In the genomic region with DNA sequence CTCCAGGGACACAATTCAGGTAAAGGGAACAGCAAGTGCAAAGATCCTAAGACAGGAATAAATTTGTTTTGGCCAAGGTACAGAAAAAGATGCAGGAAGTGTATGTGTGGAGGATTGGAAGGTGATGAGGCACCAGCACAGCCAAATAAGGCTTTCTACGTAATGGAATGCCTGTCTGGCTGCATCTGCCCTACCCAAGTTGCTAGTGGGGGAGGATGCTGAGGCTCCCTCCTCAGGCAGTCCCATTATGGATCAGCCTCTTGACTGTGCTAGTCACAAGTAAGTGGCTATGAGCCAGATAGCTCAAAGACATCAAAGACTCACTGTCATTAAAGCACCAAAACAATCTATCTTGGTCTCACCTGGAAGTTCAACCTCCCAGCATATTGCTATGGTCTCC, we compare ENCODE assay signal across 28 cellular contexts.
DNase-seq lines count a peak whose midpoint lies in the region; ATAC-seq, FAIRE-seq and TF ChIP-seq lines count a peak whose summit lies in the region.
"Had no signal": no experiment of that assay in that cellular context is flagged by ENCODE, and none has a peak within 500 bp of the region (broad histone marks: within the 10 kb centered on the region; RNA-seq: fewer than 3 reads in every experiment).

No MANE protein-coding gene starts in this region.

- no peak overlapping the region for H2AFZ ChIP-seq in GM23338
- H2AFZ ChIP-seq in PC-3 (ENCODE audit: low read length): no peak overlapping the region
- H2AFZ ChIP-seq in H1 (ENCODE audit: low read length): no peak overlapping the region
- no peak overlapping the region for H2AFZ ChIP-seq in keratinocyte (ENCODE audit: control insufficient read depth, low read length)

- H3K79me2 ChIP-seq in GM23338 (replicated peaks; ENCODE audit: insufficient read depth): no peaks in the 10 kb centered on the region
- H3K79me2 ChIP-seq in PC-3 (ENCODE audit: low read length): no peaks in the 10 kb centered on the region
- H3K79me2 ChIP-seq in H1 (ENCODE audit: control insufficient read depth in 1 of 2, insufficient read depth in 2 of 2, low read length in 2 of 2): no peaks in the 10 kb centered on the region
- no peaks in the 10 kb centered on the region for H3K79me2 ChIP-seq in keratinocyte (ENCODE audit: control insufficient read depth, insufficient read depth, low read length)

- H3K23me2 ChIP-seq in H1 (ENCODE audit: low read depth, low read length): no peaks in the 10 kb centered on the region

- FAIRE-seq in H1 (lab: Jason Lieb, UNC) (no peak), keratinocyte (lab: Jason Lieb, UNC) (peak; percentile 58)

- H3K56ac ChIP-seq in H1 (replicated peaks; ENCODE audit: insufficient read length, low read depth, low read length): no peak overlapping the region

- POLR2A ChIA-PET in PC-3 (lab: Charles Lee; ENCODE audit: unreplicated experiment): no interaction called here
- POLR2A ChIA-PET in H1 (lab: Charles Lee; ENCODE audit: partially characterized antibody): no interaction called here
- POLR2A ChIA-PET in activated CD8-positive, alpha-beta T cell treated with anti-CD3 and anti-CD28 coated beads for 36 hours (lab: Charles Lee): no interaction called here

- H3K4me3 Mint-ChIP-seq in GM23338: no peak overlapping the region
- no peak overlapping the region for H3K4me3 Mint-ChIP-seq in activated CD8-positive, alpha-beta T cell treated with anti-CD3 and anti-CD28 coated beads for 36 hours
- H3K4me3 Mint-ChIP-seq in stimulated activated naive B cell treated with anti-CD40 and anti-IgM and Interleukin-4, amounts not matched to agents 10 μg/mL and 1 μg/mL and 100 μg/mL, for 72 hours: no peak overlapping the region
- H3K4me3 Mint-ChIP-seq: activated naive CD8-positive, alpha-beta T cell treated with anti-CD3 and anti-CD28 coated beads for 36 hours; CD4-positive, alpha-beta T cell; memory B cell; naive thymus-derived CD4-positive, alpha-beta T cell had no signal

- H3K9me3 Mint-ChIP-seq in GM23338: peaks cover 8% of the 10 kb centered on the region
- peaks cover 2% of the 10 kb centered on the region for H3K9me3 Mint-ChIP-seq in activated CD8-positive, alpha-beta T cell treated with anti-CD3 and anti-CD28 coated beads for 36 hours
- peaks cover 0 to 3% of the 10 kb centered on the region in 2 donors for H3K9me3 Mint-ChIP-seq in stimulated activated naive B cell treated with anti-CD40 and anti-IgM and Interleukin-4, amounts not matched to agents 10 μg/mL and 1 μg/mL and 100 μg/mL, for 72 hours
- H3K9me3 Mint-ChIP-seq: activated naive CD8-positive, alpha-beta T cell treated with anti-CD3 and anti-CD28 coated beads for 36 hours; activated T-helper 2 cell treated with anti-CD3 and anti-CD28 coated beads, Interferon-gamma antibody, Interleukin-2, Interleukin-4, amounts not matched to agents 10 μg/mL and 5 μg/mL and 100 μg/mL, durations not matched to agents 14 hours and 24 hours and 36 hours; CD4-positive, alpha-beta T cell had no signal

- H4K20me1 ChIP-seq in GM23338 (replicated peaks; ENCODE audit: insufficient read depth) (no peaks in the 10 kb centered on the region), PC-3 (ENCODE audit: low read length) (no peaks in the 10 kb centered on the region), H1 (replicated peaks in 1 of 2; ENCODE audit: control insufficient read depth in 1 of 2, insufficient read depth in 2 of 2, low read length in 2 of 2) (no peaks in the 10 kb centered on the region), keratinocyte (ENCODE audit: control insufficient read depth, extremely low read depth, insufficient read depth, low read length) (no peaks in the 10 kb centered on the region)

- no peak overlapping the region for H3K27ac ChIP-seq in GM23338 (ENCODE audit: low read depth)
- H3K27ac ChIP-seq in PC-3 (ENCODE audit: low read length): no peak overlapping the region
- no peak overlapping the region for H3K27ac ChIP-seq in H1 (ENCODE audit: low read depth, low read length)
- no peak overlapping the region for H3K27ac ChIP-seq in keratinocyte (ENCODE audit: control insufficient read depth, insufficient read depth, low read length)
- no peak overlapping the region for H3K27ac ChIP-seq in heart left ventricle
- H3K27ac ChIP-seq: colonic mucosa, KMS-11 had no signal

- no peaks in the 10 kb centered on the region for H3K27me3 Mint-ChIP-seq in GM23338 (ENCODE audit: insufficient read depth, low read depth, poor library complexity)
- H3K27me3 Mint-ChIP-seq in activated CD8-positive, alpha-beta T cell treated with anti-CD3 and anti-CD28 coated beads for 36 hours: no peaks in the 10 kb centered on the region
- no peaks in the 10 kb centered on the region for H3K27me3 Mint-ChIP-seq in stimulated activated naive B cell treated with anti-CD40 and anti-IgM and Interleukin-4, amounts not matched to agents 10 μg/mL and 1 μg/mL and 100 μg/mL, for 72 hours
- H3K27me3 Mint-ChIP-seq: activated naive CD8-positive, alpha-beta T cell treated with anti-CD3 and anti-CD28 coated beads for 36 hours; CD4-positive, alpha-beta T cell; memory B cell; naive thymus-derived CD4-positive, alpha-beta T cell had no signal

- peaks cover 24% of the 10 kb centered on the region for H3K36me3 Mint-ChIP-seq in GM23338 (ENCODE audit: low read depth)
- no peaks in the 10 kb centered on the region for H3K36me3 Mint-ChIP-seq in activated CD8-positive, alpha-beta T cell treated with anti-CD3 and anti-CD28 coated beads for 36 hours (ENCODE audit: low read depth)
- H3K36me3 Mint-ChIP-seq in stimulated activated naive B cell treated with anti-CD40 and anti-IgM and Interleukin-4, amounts not matched to agents 10 μg/mL and 1 μg/mL and 100 μg/mL, for 72 hours: no peaks in the 10 kb centered on the region
- H3K36me3 Mint-ChIP-seq: activated naive CD8-positive, alpha-beta T cell treated with anti-CD3 and anti-CD28 coated beads for 36 hours; memory B cell; naive thymus-derived CD4-positive, alpha-beta T cell had no signal

- H3K4me1 ChIP-seq in GM23338 (ENCODE audit: insufficient read depth) (peaks cover 3% of the 10 kb centered on the region; the same call in 1 of the 2 replicates), PC-3 (ENCODE audit: insufficient read depth, low read length) (no peaks in the 10 kb centered on the region), H1 (replicated peaks in 1 of 4; ENCODE audit: control insufficient read depth in 3 of 4, insufficient read depth in 4 of 4, low read length in 3 of 4) (peaks cover 0 to 7% (median 1%) of the 10 kb centered on the region in 4 experiments; a peak in 3 of 7 replicates), keratinocyte (ENCODE audit: control insufficient read depth, extremely low read depth, insufficient read depth, low read length) (peaks cover 10% of the 10 kb centered on the region), heart left ventricle (no peaks in the 10 kb centered on the region)
- H3K4me1 ChIP-seq: colonic mucosa had no signal

- CTCF ChIA-PET in PC-3 (lab: Charles Lee) (no interaction called here), H1 (lab: Charles Lee; ENCODE audit: partially characterized antibody) (no interaction called here)
- CTCF ChIA-PET in activated CD8-positive, alpha-beta T cell treated with anti-CD3 and anti-CD28 coated beads for 36 hours (lab: Charles Lee): no interaction called here

- no peak for TF ChIP-seq EP300 in H1 (IDR thresholded peaks at IDR 0.05; ENCODE audit: borderline replicate concordance in 1 of 2, low read depth in 2 of 2, low read length in 2 of 2)

- intact Hi-C loops in PC-3 (cut with micrococcal nuclease): no loop called here
- intact Hi-C loops in heart left ventricle (cut with DNase I): no loop called here
- intact Hi-C loops in activated CD8-positive, alpha-beta T cell treated with anti-CD3 and anti-CD28 coated beads for 36 hours (cut with micrococcal nuclease): no loop called here

- H2BK15ac ChIP-seq in H1 (ENCODE audit: low read length): no peak overlapping the region

- DNase-seq in GM23338 (ENCODE audit: low spot score) (peak; percentile 5), PC-3 (peak; percentile 3), H1 (ENCODE audit: low read depth in 1 of 2, low spot score in 2 of 2) (peak in 1 of 2 experiments; percentile 2), keratinocyte (ENCODE audit: low read depth, low spot score) (no peak), heart left ventricle (no peak), KG1 (lab: John Stamatoyannopoulos, UW) (no peak)
- no peak for DNase-seq in activated CD8-positive, alpha-beta T cell treated with anti-CD3 and anti-CD28 coated beads for 36 hours
- no peak for DNase-seq in stimulated activated naive B cell treated with anti-CD40 and anti-IgM and Interleukin-4, amounts not matched to agents 10 μg/mL and 1 μg/mL and 100 μg/mL, for 72 hours
- DNase-seq: activated CD4-positive, alpha-beta T cell treated with anti-CD3 and anti-CD28 coated beads, Interleukin-2, amount 50 U/mL, for 48 hours; activated CD4-positive, CD25-positive, alpha-beta regulatory T cell; activated naive CD8-positive, alpha-beta T cell treated with anti-CD3 and anti-CD28 coated beads for 36 hours; CD4-positive, alpha-beta T cell; colonic mucosa; DMS 273 treated with DMSO at 0.1 percent for 48 hours; effector memory CD4-positive, alpha-beta T cell; glutamatergic neuron; left cardiac atrium; MV-4-11; naive thymus-derived CD4-positive, alpha-beta T cell; NCI-H187; NCI-H345; nucleus accumbens; Right ventricle myocardium superior; SW 1271; trophoblast cell had no signal

- H4K5ac ChIP-seq in H1 (ENCODE audit: insufficient read length, low read depth, low read length): no peak overlapping the region

- H2BK12ac ChIP-seq in H1 (ENCODE audit: low read depth, low read length): peak overlapping the region; percentile 30; the same call in 1 of the 2 replicates

- no peak overlapping the region for H2AK5ac ChIP-seq in H1 (ENCODE audit: low read depth, low read length)

- no peak overlapping the region for H3K23ac ChIP-seq in H1 (ENCODE audit: insufficient read length)

- H3K9me2 ChIP-seq in GM23338 (ENCODE audit: insufficient read depth): peaks cover 12% of the 10 kb centered on the region
- no peaks in the 10 kb centered on the region for H3K9me2 ChIP-seq in PC-3 (replicated peaks; ENCODE audit: low read length)

- TF ChIP-seq CTCF in GM23338 (conservative IDR thresholded peaks at IDR 0.05; ENCODE audit: low read depth in 2 of 2): no peak
- TF ChIP-seq CTCF in PC-3 (conservative IDR thresholded peaks at IDR 0.05; ENCODE audit: low read depth, low read length): no peak
- TF ChIP-seq CTCF in H1 (IDR thresholded peaks at IDR 0.05; ENCODE audit: control extremely low read depth in 1 of 3, insufficient read depth in 1 of 3, low read depth in 1 of 3, low read length in 3 of 3): no peak
- TF ChIP-seq CTCF in keratinocyte (optimal IDR thresholded peaks at IDR 0.05 in 1 of 3, IDR thresholded peaks at IDR 0.05 in 1 of 3, conservative IDR thresholded peaks at IDR 0.05 in 1 of 3; ENCODE audit: extremely low read depth in 1 of 3, insufficient read depth in 2 of 3, low read length in 3 of 3): peak in 1 of 3 experiments; percentile 14
- TF ChIP-seq CTCF in heart left ventricle (IDR thresholded peaks at IDR 0.05): no peak
- TF ChIP-seq CTCF in activated CD8-positive, alpha-beta T cell treated with anti-CD3 and anti-CD28 coated beads for 36 hours (IDR thresholded peaks at IDR 0.05): no peak

- no peak overlapping the region for H3K4ac ChIP-seq in H1 (replicated peaks; ENCODE audit: insufficient read length, low read depth, low read length)

- dilution Hi-C loops in keratinocyte (cut with MboI; ENCODE audit: extremely low pct_ligation_motif_present, low sequenced_read_pairs): no loop called here

- H3K18ac ChIP-seq in H1 (ENCODE audit: extremely low read depth, low read length): no peak overlapping the region

- H3K9ac ChIP-seq in PC-3 (ENCODE audit: low read length) (no peak overlapping the region), H1 (replicated peaks in 1 of 4; ENCODE audit: extremely low read depth in 1 of 4, low read depth in 3 of 4, low read length in 3 of 4) (no peak overlapping the region), keratinocyte (ENCODE audit: control insufficient read depth, extremely low read depth, insufficient read depth, low read length) (no peak overlapping the region)
- H3K9ac ChIP-seq: KMS-11 had no signal

- no peak overlapping the region for H3K4me2 ChIP-seq in GM23338
- no peak overlapping the region for H3K4me2 ChIP-seq in PC-3 (ENCODE audit: low read length)
- no peak overlapping the region for H3K4me2 ChIP-seq in H1 (ENCODE audit: insufficient read depth in 1 of 2, low read depth in 2 of 2, low read length in 2 of 2)
- no peak overlapping the region for H3K4me2 ChIP-seq in keratinocyte (ENCODE audit: control insufficient read depth, extremely low read depth, insufficient read depth, low read depth, low read length)
- H3K4me2 ChIP-seq: KMS-11 had no signal

- peaks cover 12% of the 10 kb centered on the region for H3K4me1 Mint-ChIP-seq in GM23338
- H3K4me1 Mint-ChIP-seq in activated CD8-positive, alpha-beta T cell treated with anti-CD3 and anti-CD28 coated beads for 36 hours (ENCODE audit: low read depth): no peaks in the 10 kb centered on the region
- no peaks in the 10 kb centered on the region for H3K4me1 Mint-ChIP-seq in stimulated activated naive B cell treated with anti-CD40 and anti-IgM and Interleukin-4, amounts not matched to agents 10 μg/mL and 1 μg/mL and 100 μg/mL, for 72 hours
- H3K4me1 Mint-ChIP-seq: activated naive CD8-positive, alpha-beta T cell treated with anti-CD3 and anti-CD28 coated beads for 36 hours; memory B cell; naive thymus-derived CD4-positive, alpha-beta T cell had no signal

- H3K79me1 ChIP-seq in H1 (ENCODE audit: low read depth, low read length): no peaks in the 10 kb centered on the region

- H2BK120ac ChIP-seq in H1 (replicated peaks; ENCODE audit: low read depth, low read length): no peak overlapping the region

- no peak overlapping the region for H4K8ac ChIP-seq in H1 (ENCODE audit: extremely low read depth, insufficient read depth, low read length)

- no peak overlapping the region for H2BK5ac ChIP-seq in H1 (ENCODE audit: low read depth, low read length)

- H3K27ac Mint-ChIP-seq in GM23338: no peak overlapping the region
- no peak overlapping the region for H3K27ac Mint-ChIP-seq in activated CD8-positive, alpha-beta T cell treated with anti-CD3 and anti-CD28 coated beads for 36 hours
- H3K27ac Mint-ChIP-seq in stimulated activated naive B cell treated with anti-CD40 and anti-IgM and Interleukin-4, amounts not matched to agents 10 μg/mL and 1 μg/mL and 100 μg/mL, for 72 hours: no peak overlapping the region
- H3K27ac Mint-ChIP-seq: activated naive CD8-positive, alpha-beta T cell treated with anti-CD3 and anti-CD28 coated beads for 36 hours; activated T-helper 2 cell treated with anti-CD3 and anti-CD28 coated beads, Interferon-gamma antibody, Interleukin-2, Interleukin-4, amounts not matched to agents 10 μg/mL and 5 μg/mL and 100 μg/mL, durations not matched to agents 14 hours and 24 hours and 36 hours; CD4-positive, alpha-beta T cell; memory B cell; naive thymus-derived CD4-positive, alpha-beta T cell had no signal

- no peak overlapping the region for H4K91ac ChIP-seq in H1 (replicated peaks; ENCODE audit: insufficient read length, low read length)

- H3K14ac ChIP-seq in H1 (ENCODE audit: insufficient read length): no peak overlapping the region

- no peak overlapping the region for H3K4me3 ChIP-seq in GM23338
- H3K4me3 ChIP-seq in PC-3 (ENCODE audit: low read length): no peak overlapping the region
- H3K4me3 ChIP-seq in H1 (ENCODE audit: extremely low read depth in 1 of 4, insufficient read depth in 2 of 4, low read depth in 3 of 4, low read length in 4 of 4): no peak overlapping the region
- no peak overlapping the region for H3K4me3 ChIP-seq in keratinocyte (ENCODE audit: control insufficient read depth in 2 of 3, extremely low read depth in 1 of 3, insufficient read depth in 2 of 3, low read depth in 1 of 3, low read length in 3 of 3)
- no peak overlapping the region for H3K4me3 ChIP-seq in heart left ventricle
- H3K4me3 ChIP-seq: colonic mucosa had no signal

- H3K36me3 ChIP-seq in GM23338 (ENCODE audit: insufficient read depth): peaks cover 4% of the 10 kb centered on the region
- H3K36me3 ChIP-seq in PC-3 (ENCODE audit: low read depth, low read length): no peaks in the 10 kb centered on the region
- H3K36me3 ChIP-seq in H1 (ENCODE audit: control insufficient read depth in 2 of 4, insufficient read depth in 4 of 4, low read length in 3 of 4): peaks cover 0 to 2% (median 0%) of the 10 kb centered on the region in 4 experiments; a peak in 2 of 8 replicates
- H3K36me3 ChIP-seq in keratinocyte (ENCODE audit: control insufficient read depth in 2 of 2, extremely low read depth in 1 of 2, insufficient read depth in 2 of 2, low read length in 2 of 2): no peaks in the 10 kb centered on the region
- H3K36me3 ChIP-seq in heart left ventricle: no peaks in the 10 kb centered on the region
- H3K36me3 ChIP-seq: colonic mucosa had no signal

- H3K9me1 ChIP-seq in keratinocyte (ENCODE audit: control insufficient read depth, extremely low read depth, insufficient read depth, low read length): no peaks in the 10 kb centered on the region

- no TSS peak for BruUV-seq in PC-3 (replicated peaks; lab: Mats Ljungman, UMichigan)

- ATAC-seq in GM23338 (no peak), PC-3 (no peak), heart left ventricle (no peak)
- ATAC-seq in activated CD8-positive, alpha-beta T cell treated with anti-CD3 and anti-CD28 coated beads for 36 hours: no peak
- no peak for ATAC-seq in stimulated activated naive B cell treated with anti-CD40 and anti-IgM and Interleukin-4, amounts not matched to agents 10 μg/mL and 1 μg/mL and 100 μg/mL, for 72 hours (replicated peaks)
- ATAC-seq: left cardiac atrium; naive thymus-derived CD4-positive, alpha-beta T cell had no signal

- H3K27me3 ChIP-seq in GM23338 (ENCODE audit: insufficient read depth): no peaks in the 10 kb centered on the region
- H3K27me3 ChIP-seq in PC-3 (ENCODE audit: low read length): no peaks in the 10 kb centered on the region
- no peaks in the 10 kb centered on the region for H3K27me3 ChIP-seq in H1 (replicated peaks in 1 of 4; ENCODE audit: control insufficient read depth in 3 of 4, extremely low read depth in 1 of 4, insufficient read depth in 3 of 4, low read length in 3 of 4)
- H3K27me3 ChIP-seq in keratinocyte (ENCODE audit: control insufficient read depth, extremely low read depth, insufficient read depth, low read length): no peaks in the 10 kb centered on the region
- H3K27me3 ChIP-seq in heart left ventricle: no peaks in the 10 kb centered on the region
- H3K27me3 ChIP-seq: colonic mucosa had no signal

- TF ChIP-seq RAD21 in H1 (IDR thresholded peaks at IDR 0.05 in 1 of 2, conservative IDR thresholded peaks at IDR 0.05 in 1 of 2; ENCODE audit: low read depth in 2 of 2, low read length in 2 of 2): no peak

- H3K9me3 ChIP-seq in PC-3 (ENCODE audit: low read length) (0 out of 2 replicates have a peak, but pooled peaks cover under 1% of the 10 kb centered on the region), H1 (ENCODE audit: insufficient read depth in 2 of 2, low read depth in 1 of 2, low read length in 1 of 2) (peaks cover 3 to 5% of the 10 kb centered on the region in 2 experiments; a peak in 2 of 4 replicates), keratinocyte (ENCODE audit: control insufficient read depth, low read depth, low read length) (no peaks in the 10 kb centered on the region), heart left ventricle (peaks cover 0 to 3% (median 0%) of the 10 kb centered on the region in 12 donors)
- H3K9me3 ChIP-seq: colonic mucosa had no signal

- H3F3A ChIP-seq in GM23338 (replicated peaks; ENCODE audit: low read depth): no peaks in the 10 kb centered on the region
- no peaks in the 10 kb centered on the region for H3F3A ChIP-seq in PC-3 (ENCODE audit: low read length, unreplicated experiment)

- whole genome bisulfite sequencing in H1 (ENCODE audit: extremely low coverage in 1 of 2, insufficient coverage in 1 of 2, insufficient read length in 1 of 2, insufficient replicate concordance in 2 of 2, low coverage in 1 of 2, low lambda C conversion rate in 2 of 2, missing lambda C conversion rate in 1 of 2), 2 experiments: 100% methylated on average over 1 of the region's 1 CpG; no CpG with 5 or more reads in 1 of the 2 experiments
- 76 to 92% (median 81%) methylated on average over 1 of the region's 1 CpG for WGBS in heart left ventricle, 4 donors

- TF ChIP-seq POLR2A in H1 (IDR thresholded peaks at IDR 0.05; ENCODE audit: control extremely low read depth in 1 of 2, low read depth in 2 of 2, low read length in 2 of 2): no peak
- no peak for TF ChIP-seq POLR2A in heart left ventricle (IDR thresholded peaks at IDR 0.05)

- no peak overlapping the region; the same call in 1 of the 2 replicates for H2BK20ac ChIP-seq in H1 (ENCODE audit: low read length)

Comparison
In these comparisons a context has a peak if more than half of its experiments do, and no peak if none do; other contexts are left out.
1. DNase-seq: peak in GM23338 (single experiment) and PC-3 (single experiment); none in keratinocyte (single experiment), heart left ventricle (0 of 5), activated CD8-positive, alpha-beta T cell treated with anti-CD3 and anti-CD28 coated beads for 36 hours (single experiment), stimulated activated naive B cell treated with anti-CD40 and anti-IgM and Interleukin-4, amounts not matched to agents 10 μg/mL and 1 μg/mL and 100 μg/mL, for 72 hours (single experiment) and KG1 (single experiment).